In genomic region chr9:116817762-116818161, GRCh38 we compare ENCODE assay signal across 20 cellular contexts.
"Had no signal": no experiment of that assay in that cellular context is flagged by ENCODE, and none has a peak within 500 bp of the region (broad histone marks: within the 10 kb centered on the region; RNA-seq: fewer than 3 reads in every experiment).

No MANE protein-coding gene starts in this region.

- DNase-seq: activated CD4-positive, alpha-beta T cell treated with anti-CD3 and anti-CD28 coated beads, Interleukin-2, amount 10 ng/mL, durations not matched to agents 7 days and 5 days; activated CD4-positive, CD25-positive, alpha-beta regulatory T cell; activated CD8-positive, alpha-beta memory T cell treated with anti-CD3 and anti-CD28 coated beads for 24 hours; activated naive CD4-positive, alpha-beta T cell; activated naive CD8-positive, alpha-beta T cell treated with anti-CD3 and anti-CD28 coated beads, Interleukin-2, amount 10 ng/mL, durations not matched to agents 7 days and 5 days; central memory CD4-positive, alpha-beta T cell; colonic mucosa; hippocampal formation; left lung; mammary epithelial cell; psoas muscle; right lobe of liver; stimulated activated CD4-positive, alpha-beta T cell treated with anti-CD3 and anti-CD28 coated beads, Interleukin-4, amount 100 ng/mL, for 4 hours; stimulated activated CD8-positive, alpha-beta memory T cell treated with anti-CD3 and anti-CD28 coated beads, Interleukin-4, amount 100 ng/mL, for 48 hours; stimulated activated naive CD8-positive, alpha-beta T cell treated with anti-CD3 and anti-CD28 coated beads, Interleukin-15, Interleukin-2, amounts not matched to agents 100 U/mL and 50 U/mL, for 24 hours; trophoblast cell had no signal

- ATAC-seq: esophagus mucosa; left lung; psoas muscle; right lobe of liver; stimulated activated naive CD8-positive, alpha-beta T cell treated with anti-CD3 and anti-CD28 coated beads, Interleukin-15, Interleukin-2, amounts not matched to agents 100 U/mL and 50 U/mL, for 24 hours had no signal

- H3K4me3 ChIP-seq: colonic mucosa, left lung, neural progenitor cell, psoas muscle, right lobe of liver, smooth muscle cell, suprapubic skin had no signal
